In the genomic region with DNA sequence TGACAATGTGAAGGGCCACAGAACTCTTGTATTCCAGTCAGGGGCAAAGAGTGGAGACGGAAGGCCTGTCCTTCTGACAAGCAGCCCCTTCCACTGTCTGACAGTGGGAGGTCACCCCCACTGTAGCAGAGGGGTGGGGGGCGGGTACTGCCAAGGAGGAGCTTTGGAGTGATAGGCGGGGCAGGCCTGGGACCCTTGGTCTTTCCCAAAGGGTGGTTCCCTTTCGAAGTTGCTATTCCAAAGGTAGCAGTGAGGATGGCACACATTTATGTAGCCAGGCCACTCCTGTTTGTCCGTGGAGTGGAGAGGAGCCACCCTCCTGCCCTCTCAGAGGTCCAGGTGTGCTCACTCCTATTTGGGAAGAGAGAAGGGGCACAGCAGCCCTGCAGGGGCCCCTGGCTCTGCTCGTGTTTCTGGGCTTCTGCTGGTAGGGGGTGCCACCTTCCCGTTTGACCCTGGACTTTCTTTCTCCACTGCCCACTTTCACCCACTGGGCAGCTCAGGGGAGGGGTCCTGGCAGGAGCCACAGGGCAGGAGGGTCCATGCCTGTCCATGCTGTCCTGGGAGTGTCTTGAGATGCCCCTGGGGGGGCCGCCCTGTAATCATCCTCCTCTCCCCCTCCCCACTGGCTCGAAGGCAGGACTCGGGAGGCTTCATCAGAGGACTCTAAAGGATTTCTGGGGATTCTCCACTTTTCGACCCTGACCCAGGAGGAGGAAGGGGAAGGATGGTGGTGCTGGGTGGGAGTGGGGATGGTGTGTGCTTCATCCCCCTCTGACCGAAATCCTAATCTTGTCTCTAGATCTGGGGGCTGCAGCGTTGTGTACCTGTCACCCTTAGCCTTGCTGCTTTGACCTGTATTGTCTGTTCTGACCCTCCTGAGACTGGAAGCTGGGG, we compare ENCODE assay signal across 10 cellular contexts. TPM values are rescaled to one million over a fixed set of nuclear protein-coding genes. Genes with fewer than 3 reads are reported as not detected.
DNase-seq lines count a peak whose midpoint lies in the region; ATAC-seq and TF ChIP-seq lines count a peak whose summit lies in the region.
"Had no signal": no experiment of that assay in that cellular context is flagged by ENCODE, and none has a peak within 500 bp of the region (broad histone marks: within the 10 kb centered on the region; RNA-seq: fewer than 3 reads in every experiment).

No MANE protein-coding gene starts in this region.

- no peak for TF ChIP-seq CTCF in ascending aorta (IDR thresholded peaks at IDR 0.05)
- TF ChIP-seq CTCF in lower leg skin (IDR thresholded peaks at IDR 0.05), result no peak

- H3K27ac ChIP-seq in CD8-positive, alpha-beta memory T cell (ENCODE audit: low read depth, low read length), result no peak overlapping the region
- peak overlapping the region; percentile 96 to 98 for H3K27ac ChIP-seq in ascending aorta
- no peak overlapping the region for H3K27ac ChIP-seq in iPS DF 6.9 (ENCODE audit: low read length)

- peak overlapping the region in 7 of 8 donors; percentile 53 to 76 (median 62) for H3K27ac Mint-ChIP-seq in CD8-positive, alpha-beta memory T cell

- intact Hi-C loops in ascending aorta (cut with DNase I) (loop anchor here (1.0 kb wide), 2 partner anchors 20 to 22 kb away; partner anchors contain the start of gene SIDT2), sciatic nerve (cut with DNase I) (no loop called here), lower leg skin (cut with DNase I; ENCODE audit: low total_unique reads) (no loop called here)

- ATAC-seq in sciatic nerve, result peak; percentile 1
- ATAC-seq in GM21717 (IDR thresholded peaks at IDR 0.05; ENCODE audit: unreplicated experiment), result no peak
- no peak for ATAC-seq in HG03095 (IDR thresholded peaks at IDR 0.05; ENCODE audit: unreplicated experiment)

- no peaks in the 10 kb centered on the region for H3K9me3 ChIP-seq in CD8-positive, alpha-beta memory T cell (ENCODE audit: low read length)
- H3K9me3 ChIP-seq in ascending aorta, result no peaks in the 10 kb centered on the region
- no peaks in the 10 kb centered on the region for H3K9me3 ChIP-seq in iPS DF 6.9 (ENCODE audit: control insufficient read depth, insufficient read depth, low read length)

- no peak for DNase-seq in CD8-positive, alpha-beta memory T cell
- DNase-seq in ascending aorta (ENCODE audit: low spot score in 2 of 2), result no peak
- DNase-seq in iPS DF 6.9 (ENCODE audit: low read depth, low spot score), result no peak
- no peak for DNase-seq in sciatic nerve (ENCODE audit: low spot score)
- no peak for DNase-seq in lower leg skin (ENCODE audit: low spot score in 2 of 2)
- no peak for DNase-seq in A172 (ENCODE audit: low spot score)
- DNase-seq: DND-41, NCI-H1694 had no signal

- no peaks in the 10 kb centered on the region for H3K4me1 ChIP-seq in CD8-positive, alpha-beta memory T cell (ENCODE audit: insufficient read depth, low read length)
- H3K4me1 ChIP-seq in ascending aorta (peaks cover 12 to 14% of the 10 kb centered on the region in 2 donors), iPS DF 6.9 (ENCODE audit: control insufficient read depth, insufficient read depth, low read length) (peaks cover 5% of the 10 kb centered on the region; the same call in 1 of the 2 replicates)

- H3K36me3 Mint-ChIP-seq in CD8-positive, alpha-beta memory T cell, result peaks cover 0 to 41% (median 2%) of the 10 kb centered on the region in 3 donors

- no peak overlapping the region for H3K4me3 ChIP-seq in CD8-positive, alpha-beta memory T cell (ENCODE audit: low read length)
- H3K4me3 ChIP-seq in ascending aorta (peak overlapping the region; percentile 68 to 97), iPS DF 6.9 (ENCODE audit: low read length) (peak overlapping the region; percentile 39; the same call in 1 of the 2 replicates), lower leg skin (ENCODE audit: low read depth, poor library complexity, severe bottlenecking) (no peak overlapping the region)

- H3K9me3 Mint-ChIP-seq in CD8-positive, alpha-beta memory T cell, result no peaks in the 10 kb centered on the region

- WGBS in iPS DF 6.9 (ENCODE audit: insufficient coverage, insufficient read length), result no CpG with 5 or more reads among the region's 13 CpGs
- 63 to 66% methylated on average over 13 of the region's 13 CpGs for WGBS in lower leg skin, 2 donors

- no peaks in the 10 kb centered on the region for H3K27me3 ChIP-seq in CD8-positive, alpha-beta memory T cell (ENCODE audit: insufficient read depth, low read length, poor library complexity, severe bottlenecking)
- H3K27me3 ChIP-seq in ascending aorta (no peaks in the 10 kb centered on the region), iPS DF 6.9 (ENCODE audit: control insufficient read depth, insufficient read depth, low read length) (no peaks in the 10 kb centered on the region)

- no peak overlapping the region for H3K4me3 Mint-ChIP-seq in CD8-positive, alpha-beta memory T cell

- H3K36me3 ChIP-seq in CD8-positive, alpha-beta memory T cell (ENCODE audit: insufficient read depth, low read length), result no peaks in the 10 kb centered on the region
- H3K36me3 ChIP-seq in ascending aorta (peaks cover 45 to 73% of the 10 kb centered on the region in 2 donors), iPS DF 6.9 (ENCODE audit: control insufficient read depth, insufficient read depth, low read length) (peaks cover 2% of the 10 kb centered on the region; the same call in 1 of the 2 replicates)

- CTCF ChIA-PET in CD8-positive, alpha-beta memory T cell (lab: Charles Lee), result no interaction called here

- POLR2A ChIA-PET in CD8-positive, alpha-beta memory T cell (lab: Charles Lee), result no interaction called here

- H3K27me3 Mint-ChIP-seq in CD8-positive, alpha-beta memory T cell, result no peaks in the 10 kb centered on the region

- TF ChIP-seq POLR2A in lower leg skin (IDR thresholded peaks at IDR 0.05), result no peak

- H3K4me1 Mint-ChIP-seq in CD8-positive, alpha-beta memory T cell, result peaks cover 0 to 10% (median 6%) of the 10 kb centered on the region in 3 donors

RNA-seq across cellular contexts. Expression of gene TAGLN, which starts 1.0 kb away (rescaled TPM):
- total RNA-seq in CD8-positive, alpha-beta memory T cell, result 1 to 10 TPM; 1.8 to 2.2 TPM
- 0.35 TPM for polyA plus RNA-seq in CD8-positive, alpha-beta memory T cell
- total RNA-seq in ascending aorta (6,542 TPM), sciatic nerve (1,988 TPM), lower leg skin (100 to 1,000 TPM; 122 to 450 (median 233) TPM)
- 48.3 and 102 TPM in 2 replicates for total RNA-seq in A172 (2014; rRNA removed; shearing (Covaris generic))

RNA-seq across cellular contexts. Expression of gene SIDT2, which starts 21.6 kb away (rescaled TPM):
- 10 to 100 TPM; 13.8 to 14.9 TPM for total RNA-seq in CD8-positive, alpha-beta memory T cell
- polyA plus RNA-seq in CD8-positive, alpha-beta memory T cell, result 2.0 TPM
- total RNA-seq in ascending aorta, result 45.4 TPM
- 94.4 TPM for total RNA-seq in sciatic nerve
- 10 to 100 TPM; 38.4 to 49.4 (median 40.7) TPM for total RNA-seq in lower leg skin
- total RNA-seq in A172 (2014; rRNA removed; shearing (Covaris generic)), result 3.1 and 3.6 TPM in 2 replicates

RNA-seq across cellular contexts. Expression of gene PCSK7, which starts 31.7 kb away (rescaled TPM):
- total RNA-seq in CD8-positive, alpha-beta memory T cell, result 100 to 1,000 TPM in 1 of 2 experiments, 10 to 100 TPM in 1; 99.6 to 101 TPM
- polyA plus RNA-seq in CD8-positive, alpha-beta memory T cell, result 81.7 TPM
- 112 TPM for total RNA-seq in ascending aorta
- total RNA-seq in sciatic nerve, result 68.7 TPM
- 10 to 100 TPM; 37.6 to 83.2 (median 56.0) TPM for total RNA-seq in lower leg skin
- 21.3 and 24.1 TPM in 2 replicates for total RNA-seq in A172 (2014; rRNA removed; shearing (Covaris generic))

RNA-seq across cellular contexts. Expression of gene RNF214, which starts 32.3 kb away (rescaled TPM):
- total RNA-seq in CD8-positive, alpha-beta memory T cell, result 10 to 100 TPM; 25.1 to 25.3 TPM
- polyA plus RNA-seq in CD8-positive, alpha-beta memory T cell, result 35.0 TPM
- total RNA-seq in ascending aorta (0.53 TPM), sciatic nerve (36.8 TPM), lower leg skin (10 to 100 TPM in 1 of 4 donors, 1 to 10 TPM in 3; 7.4 to 11.3 (median 9.5) TPM)
- 5.1 and 10.4 TPM in 2 replicates for total RNA-seq in A172 (2014; rRNA removed; shearing (Covaris generic))

RNA-seq across cellular contexts. Expression of gene PAFAH1B2, which starts 56.1 kb away (rescaled TPM):
- total RNA-seq in CD8-positive, alpha-beta memory T cell, result 10 to 100 TPM; 79.5 to 84.5 TPM
- 15.9 TPM for polyA plus RNA-seq in CD8-positive, alpha-beta memory T cell
- total RNA-seq in ascending aorta (60.7 TPM), sciatic nerve (104 TPM), lower leg skin (10 to 100 TPM; 49.1 to 72.4 (median 62.5) TPM)
- 84.3 and 91.6 TPM in 2 replicates for total RNA-seq in A172 (2014; rRNA removed; shearing (Covaris generic))

Comparison
In these comparisons a context has a peak if more than half of its experiments do, and no peak if none do; other contexts are left out.
1. H3K27ac ChIP-seq: peak in ascending aorta (2 of 2); none in CD8-positive, alpha-beta memory T cell (single experiment) and iPS DF 6.9 (single experiment).
2. H3K4me3 ChIP-seq: peak in ascending aorta (2 of 2) and iPS DF 6.9 (single experiment); none in CD8-positive, alpha-beta memory T cell (single experiment) and lower leg skin (single experiment).
3. RNA of gene TAGLN, which starts 1.0 kb away (total RNA-seq): 6,542 TPM in ascending aorta (single experiment), 1,988 TPM in sciatic nerve (single experiment), 122 to 450 TPM in lower leg skin and 48.3 to 102 TPM in A172; 1.8 to 2.2 TPM in CD8-positive, alpha-beta memory T cell; every median in the first group is over 10 times any median in the second.